In genomic region chr5:133869675-133869978, GRCh38 we compare ENCODE assay signal across 11 cellular contexts.
A peak's percentile ranks its signal among the peaks of the same experiment; 100 is the strongest.
DNase-seq lines count a peak whose midpoint lies in the region; ATAC-seq, FAIRE-seq and TF ChIP-seq lines count a peak whose summit lies in the region.
"Had no signal": no experiment of that assay in that cellular context is flagged by ENCODE, and none has a peak within 500 bp of the region (broad histone marks: within the 10 kb centered on the region; RNA-seq: fewer than 3 reads in every experiment).

No MANE protein-coding gene starts in this region.

- ATAC-seq in pancreas = peak; percentile 43 to 62 (median 54)

- no peak overlapping the region for H3K27ac ChIP-seq in pancreas
- H3K27ac ChIP-seq: skin epidermis had no signal

- no peak for FAIRE-seq in pancreas (lab: Jason Lieb, UNC)
- FAIRE-seq in RCC 7860 (lab: Jason Lieb, UNC) = no peak

- no peak for TF ChIP-seq CTCF in BE2C (IDR thresholded peaks at IDR 0.05; ENCODE audit: low read depth, low read length)
- TF ChIP-seq CTCF in fibroblast of mammary gland (conservative IDR thresholded peaks at IDR 0.05; ENCODE audit: control insufficient read depth, insufficient read depth, low read depth, low read length) = no peak
- no peak for TF ChIP-seq CTCF in pancreas (IDR thresholded peaks at IDR 0.05)

- H3K4me1 ChIP-seq in BE2C (peaks cover 14% of the 10 kb centered on the region), pancreas (no peaks in the 10 kb centered on the region)

- intact Hi-C loops in pancreas (cut with DNase I) = loop anchor here in 2 of 3 donors (10.0 kb wide), 2 partner anchors 115 to 445 kb away; no protein-coding TSS in a partner anchor

- no peaks in the 10 kb centered on the region for H3K9me3 ChIP-seq in BE2C
- H3K9me3 ChIP-seq in pancreas = no peaks in the 10 kb centered on the region
- H3K9me3 ChIP-seq: mucosa of descending colon had no signal

- DNase-seq in BE2C = no peak
- DNase-seq in SK-N-DZ (ENCODE audit: low spot score) = peak; percentile 63
- peak; percentile 6 for DNase-seq in fibroblast of mammary gland (ENCODE audit: low read depth)
- peak in 1 of 6 donors; percentile 18 for DNase-seq in pancreas
- no peak for DNase-seq in HEK293T (ENCODE audit: extremely low spot score)
- no peak for DNase-seq in RCC 7860 (ENCODE audit: low spot score)
- DNase-seq in NCI-H748 treated with DMSO at 0.1 percent for 48 hours (lab: John Stamatoyannopoulos, UW) = no peak
- DNase-seq in GM19238 (ENCODE audit: insufficient read length, low spot score) = no peak

- peak overlapping the region; percentile 50 for H3K4me3 ChIP-seq in BE2C (ENCODE audit: low read depth, low read length)
- no peak overlapping the region for H3K4me3 ChIP-seq in fibroblast of mammary gland (ENCODE audit: control insufficient read depth, low read depth, low read length)
- no peak overlapping the region for H3K4me3 ChIP-seq in pancreas
- H3K4me3 ChIP-seq: MG63, mucosa of descending colon, skin epidermis had no signal

- POLR2A ChIA-PET in HEK293T (lab: Yijun Ruan, JAX) = no interaction called here

- CTCF ChIA-PET in HEK293T (lab: Yijun Ruan, JAX) = interaction anchor here (0.5 to 3.3 kb wide), 14 partner anchors 9 to 449 kb away, joined by 3 to 15 read pairs (median 4); no protein-coding TSS in a partner anchor

- no peaks in the 10 kb centered on the region for H3K27me3 ChIP-seq in BE2C
- no peaks in the 10 kb centered on the region for H3K27me3 ChIP-seq in pancreas
- H3K27me3 ChIP-seq: MG63 had no signal

- 20 to 22% methylated on average over 6 of the region's 6 CpGs for WGBS in pancreas, 2 donors

- H3K36me3 ChIP-seq in BE2C = no peaks in the 10 kb centered on the region
- no peaks in the 10 kb centered on the region for H3K36me3 ChIP-seq in pancreas
- H3K36me3 ChIP-seq: MG63 had no signal

TF ChIP-seq in HEK293T, 16 proteins besides CTCF, POLR2A, EP300 and RAD21:
- TF ChIP-seq TARDBP (IDR thresholded peaks at IDR 0.05) (no peak), PKNOX1 (IDR thresholded peaks at IDR 0.05) (no peak), SUZ12 (IDR thresholded peaks at IDR 0.05) (no peak), CTBP1 (IDR thresholded peaks at IDR 0.05; ENCODE audit: borderline replicate concordance) (no peak), HDGF (IDR thresholded peaks at IDR 0.05; ENCODE audit: borderline replicate concordance) (no peak), L3MBTL2 (conservative IDR thresholded peaks at IDR 0.05) (no peak), FOXK2 (IDR thresholded peaks at IDR 0.05) (no peak), FOXA1 (IDR thresholded peaks at IDR 0.05) (no peak)

Comparison
In these comparisons a context has a peak if more than half of its experiments do, and no peak if none do; other contexts are left out.
1. DNase-seq: peak in SK-N-DZ (single experiment) and fibroblast of mammary gland (single experiment); none in BE2C (single experiment), HEK293T (single experiment), RCC 7860 (single experiment), NCI-H748 treated with DMSO at 0.1 percent for 48 hours (single experiment) and GM19238 (single experiment).